ENCODE assay signal across 8 cellular contexts in genomic region chr6:122471107-122472021, GRCh38. TPM values are rescaled to one million over a fixed set of nuclear protein-coding genes. Genes with fewer than 3 reads are reported as not detected.
A peak's percentile ranks its signal among the peaks of the same experiment; 100 is the strongest.
DNase-seq lines count a peak whose midpoint lies in the region; ATAC-seq and TF ChIP-seq lines count a peak whose summit lies in the region.

Gene SERINC1, minus strand, starts transcription at chr6:122471807. Its CDS starts 70 bp downstream, at chr6:122471737.

- peaks cover 27% of the 10 kb centered on the region for H3K4me1 Mint-ChIP-seq in endothelial cell (ENCODE audit: unreplicated experiment)
- H3K4me1 Mint-ChIP-seq in mesothelial cell of epicardium, result peaks cover 15% of the 10 kb centered on the region

- H3K9me3 Mint-ChIP-seq in endothelial cell (ENCODE audit: unreplicated experiment) (no peaks in the 10 kb centered on the region), mesothelial cell of epicardium (peaks cover 3% of the 10 kb centered on the region)

- H3K4me2 ChIP-seq in OCI-LY3 (ENCODE audit: low read length), result peak within 1 kb of the TSS; percentile 95

- H4K20me1 ChIP-seq in OCI-LY3 (ENCODE audit: insufficient read depth, low read length), result peaks cover 27% of the 10 kb centered on the region

- no peaks in the 10 kb centered on the region for H3K36me3 Mint-ChIP-seq in endothelial cell (ENCODE audit: low read depth, unreplicated experiment)
- H3K36me3 Mint-ChIP-seq in mesothelial cell of epicardium, result peaks cover 8% of the 10 kb centered on the region

- H3K36me3 ChIP-seq in OCI-LY3 (replicated peaks; ENCODE audit: low read depth, low read length), result no peaks in the 10 kb centered on the region

- peaks cover 53% of the 10 kb centered on the region for H3K79me2 ChIP-seq in OCI-LY3 (ENCODE audit: low read length)

- ATAC-seq in GM21515 (IDR thresholded peaks at IDR 0.05; ENCODE audit: unreplicated experiment), result peak; percentile 99

- no peaks in the 10 kb centered on the region for H3K27me3 ChIP-seq in OCI-LY3 (ENCODE audit: low read depth, low read length)

- H3K27ac Mint-ChIP-seq in endothelial cell (ENCODE audit: unreplicated experiment) (peak within 1 kb of the TSS; percentile 99), mesothelial cell of epicardium (peak within 1 kb of the TSS; percentile 100)

- peak within 1 kb of the TSS; percentile 98 for H2AFZ ChIP-seq in OCI-LY3 (ENCODE audit: low read depth, low read length)

- peak within 1 kb of the TSS; percentile 99 for H3K4me3 Mint-ChIP-seq in endothelial cell (ENCODE audit: unreplicated experiment)
- H3K4me3 Mint-ChIP-seq in mesothelial cell of epicardium, result peak within 1 kb of the TSS; percentile 100

- DNase-seq in D341Med (ENCODE audit: low spot score) (peak; percentile 95), HuH-7 (ENCODE audit: low spot score) (peak; percentile 81), endothelial cell (ENCODE audit: low spot score) (peak; percentile 87), mesothelial cell of epicardium (ENCODE audit: low spot score in 2 of 2, unreplicated experiment in 2 of 2) (peak; percentile 81 to 92)
- peak; percentile 92 for DNase-seq in activated CD8-positive, alpha-beta memory T cell treated with anti-CD3 and anti-CD28 coated beads, Interleukin-2, amount 50 U/mL, for 48 hours
- DNase-seq in stimulated activated CD8-positive, alpha-beta memory T cell treated with anti-CD3 and anti-CD28 coated beads, Interleukin-15, amount 100 ng/mL, for 48 hours (ENCODE audit: low read depth in 2 of 2), result peak; percentile 85 to 87

- TF ChIP-seq CTCF in OCI-LY3 (IDR thresholded peaks at IDR 0.05; ENCODE audit: low read depth, low read length) (no peak), endothelial cell (IDR thresholded peaks at IDR 0.05; ENCODE audit: unreplicated experiment) (no peak), mesothelial cell of epicardium (IDR thresholded peaks at IDR 0.05; ENCODE audit: unreplicated experiment) (no peak)

- H3K27ac ChIP-seq in OCI-LY3 (ENCODE audit: low read length), result peak within 1 kb of the TSS; percentile 70

- no peaks in the 10 kb centered on the region for H3K9me3 ChIP-seq in OCI-LY3 (ENCODE audit: insufficient read depth, low read length)

- peak within 1 kb of the TSS; percentile 97 for H3K4me3 ChIP-seq in OCI-LY3 (ENCODE audit: low read length)

- H3K27me3 Mint-ChIP-seq in endothelial cell (ENCODE audit: unreplicated experiment) (peaks cover 3% of the 10 kb centered on the region), mesothelial cell of epicardium (ENCODE audit: low read depth) (no peaks in the 10 kb centered on the region)

- peaks cover 9% of the 10 kb centered on the region; the same call in 1 of the 2 replicates for H3K4me1 ChIP-seq in OCI-LY3 (ENCODE audit: low read length)

- peak within 1 kb of the TSS; percentile 86 for H3K9ac ChIP-seq in OCI-LY3 (ENCODE audit: low read length)

RNA-seq across cellular contexts. Expression of gene SERINC1, which starts in this region (rescaled TPM):
- total RNA-seq in endothelial cell (ENCODE audit: unreplicated experiment) (102 TPM), mesothelial cell of epicardium (99.2 to 100 TPM (median 99.5 TPM) in 3 replicates)

Comparison
In these comparisons a context has a peak if more than half of its experiments do, and no peak if none do; other contexts are left out.
1. Peak in every context shown above with its lines: DNase-seq, ATAC-seq, H3K4me3 ChIP-seq and H3K27ac ChIP-seq.